Comparison of ENCODE assay signal across 8 cellular contexts in the genomic region with DNA sequence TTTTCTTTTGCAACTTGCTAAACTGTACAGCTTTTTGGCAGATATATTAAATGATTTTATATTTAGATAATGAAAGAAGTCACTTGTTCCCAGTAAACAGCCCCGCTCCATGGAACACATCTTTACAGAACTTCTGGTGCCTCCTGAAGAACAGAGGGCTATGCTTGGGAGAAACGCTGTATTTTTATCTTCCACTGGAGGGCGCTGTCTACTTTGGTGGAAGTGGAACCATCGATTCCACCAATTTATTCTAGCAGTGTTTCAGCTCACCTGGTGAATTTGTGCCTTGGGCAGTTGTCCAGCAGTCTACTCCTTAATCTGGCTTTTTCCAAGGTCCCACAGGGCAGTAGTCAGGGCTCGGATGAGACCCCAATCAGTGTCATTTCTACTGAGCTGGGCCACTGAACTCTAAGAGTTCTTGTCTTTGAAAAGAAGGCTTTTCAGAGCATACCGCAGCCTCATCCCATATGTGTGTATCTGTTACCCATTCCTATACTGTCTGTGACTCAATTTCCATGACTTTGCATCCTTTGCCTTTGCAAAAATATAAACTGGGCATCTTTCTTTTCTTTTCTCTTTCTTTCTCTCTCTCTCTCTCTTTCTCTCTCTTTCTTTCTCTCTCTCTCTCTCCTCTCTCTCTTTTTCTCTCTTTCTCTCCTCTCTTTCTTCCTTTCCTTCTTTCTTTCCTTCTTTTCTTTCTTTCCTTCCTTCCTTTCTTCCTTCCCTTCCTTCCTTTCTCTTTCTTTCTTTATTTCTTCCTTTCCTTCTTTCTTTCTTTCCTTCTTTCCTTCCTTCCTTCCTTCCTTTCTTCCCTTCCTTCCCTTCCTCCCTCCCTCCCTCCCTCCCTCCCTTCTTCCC.
DNase-seq lines count a peak whose midpoint lies in the region; ATAC-seq and TF ChIP-seq lines count a peak whose summit lies in the region.

No MANE protein-coding gene starts in this region.

- 33 to 41% (median 35%) methylated on average over 6 of the region's 6 CpGs for WGBS in psoas muscle, 3 donors

- no peak overlapping the region for H3K27ac ChIP-seq in AG04450 (ENCODE audit: low read depth, low read length)
- no peak overlapping the region for H3K27ac ChIP-seq in psoas muscle

- no peak overlapping the region for H3K4me3 ChIP-seq in AG04450 (ENCODE audit: low read depth, low read length)
- no peak overlapping the region for H3K4me3 ChIP-seq in fibroblast of villous mesenchyme (ENCODE audit: low read depth, low read length)
- H3K4me3 ChIP-seq in psoas muscle, result no peak overlapping the region

- DNase-seq in AG04450 (ENCODE audit: low read depth, low spot score) (peak; percentile 1), ELF-1 (ENCODE audit: low read depth, low spot score) (peak; percentile 82), NCI-H1105 treated with DMSO at 0.1 percent for 48 hours (lab: John Stamatoyannopoulos, UW) (peak; percentile 55), UCSD-AML1 (lab: John Stamatoyannopoulos, UW; ENCODE audit: unreplicated experiment) (peak; percentile 28), fibroblast of villous mesenchyme (ENCODE audit: low read depth) (peak; percentile 64), psoas muscle (no peak)

- POLR2A ChIA-PET in AG04450 (lab: Yijun Ruan, JAX), result no interaction called here

- H3K9me3 ChIP-seq in AG04450 (ENCODE audit: control insufficient read depth, insufficient read depth, low read length) (peaks cover 3% of the 10 kb centered on the region; the same call in 1 of the 2 replicates), psoas muscle (no peaks in the 10 kb centered on the region)

- intact Hi-C loops in psoas muscle (cut with DNase I), result no loop called here

- CTCF ChIA-PET in AG04450 (lab: Charles Lee), result interaction anchor here (0.6 to 1.5 kb wide), 16 partner anchors 9 to 410 kb away, joined by 3 to 9 read pairs (median 3); no protein-coding TSS in a partner anchor

- peak; percentile 81 for TF ChIP-seq CTCF in AG04450 (IDR thresholded peaks at IDR 0.05; ENCODE audit: low read depth, low read length)
- peak; percentile 84 for TF ChIP-seq CTCF in fibroblast of villous mesenchyme (IDR thresholded peaks at IDR 0.05; ENCODE audit: insufficient read depth, low read depth, low read length)
- peak; percentile 51 for TF ChIP-seq CTCF in psoas muscle (IDR thresholded peaks at IDR 0.05)

- ATAC-seq in psoas muscle (no peak), HG03159 (IDR thresholded peaks at IDR 0.05; ENCODE audit: unreplicated experiment) (no peak), GM19463 (IDR thresholded peaks at IDR 0.05; ENCODE audit: unreplicated experiment) (no peak)

- no peaks in the 10 kb centered on the region for H3K36me3 ChIP-seq in psoas muscle (ENCODE audit: insufficient read depth in 1 of 2, low read depth in 1 of 2)

- no peaks in the 10 kb centered on the region for H3K4me1 ChIP-seq in psoas muscle

- H3K27me3 ChIP-seq in AG04450 (ENCODE audit: control insufficient read depth, insufficient read depth, low read length) (peaks cover 41% of the 10 kb centered on the region), psoas muscle (ENCODE audit: insufficient read depth in 3 of 3, low read length in 2 of 3) (peaks cover 2 to 3% (median 2%) of the 10 kb centered on the region in 3 donors)

Comparison
In these comparisons a context has a peak if more than half of its experiments do, and no peak if none do; other contexts are left out.
1. DNase-seq: peak in AG04450 (single experiment), ELF-1 (single experiment), NCI-H1105 treated with DMSO at 0.1 percent for 48 hours (single experiment), UCSD-AML1 (single experiment) and fibroblast of villous mesenchyme (single experiment); none in psoas muscle (0 of 2).
2. Peak in every context shown above with its lines, with median percentiles within 50 percentile points of each other: CTCF ChIP-seq.